1 cellular context compared by ENCODE assay signal in genomic region chr2:210591663-210592062, GRCh38.
TF ChIP-seq lines count a peak whose summit lies in the region.

No MANE protein-coding gene starts in this region.

TF ChIP-seq in HepG2, 621 proteins besides CTCF, POLR2A, EP300 and RAD21:
- TF ChIP-seq, protein P1, sequence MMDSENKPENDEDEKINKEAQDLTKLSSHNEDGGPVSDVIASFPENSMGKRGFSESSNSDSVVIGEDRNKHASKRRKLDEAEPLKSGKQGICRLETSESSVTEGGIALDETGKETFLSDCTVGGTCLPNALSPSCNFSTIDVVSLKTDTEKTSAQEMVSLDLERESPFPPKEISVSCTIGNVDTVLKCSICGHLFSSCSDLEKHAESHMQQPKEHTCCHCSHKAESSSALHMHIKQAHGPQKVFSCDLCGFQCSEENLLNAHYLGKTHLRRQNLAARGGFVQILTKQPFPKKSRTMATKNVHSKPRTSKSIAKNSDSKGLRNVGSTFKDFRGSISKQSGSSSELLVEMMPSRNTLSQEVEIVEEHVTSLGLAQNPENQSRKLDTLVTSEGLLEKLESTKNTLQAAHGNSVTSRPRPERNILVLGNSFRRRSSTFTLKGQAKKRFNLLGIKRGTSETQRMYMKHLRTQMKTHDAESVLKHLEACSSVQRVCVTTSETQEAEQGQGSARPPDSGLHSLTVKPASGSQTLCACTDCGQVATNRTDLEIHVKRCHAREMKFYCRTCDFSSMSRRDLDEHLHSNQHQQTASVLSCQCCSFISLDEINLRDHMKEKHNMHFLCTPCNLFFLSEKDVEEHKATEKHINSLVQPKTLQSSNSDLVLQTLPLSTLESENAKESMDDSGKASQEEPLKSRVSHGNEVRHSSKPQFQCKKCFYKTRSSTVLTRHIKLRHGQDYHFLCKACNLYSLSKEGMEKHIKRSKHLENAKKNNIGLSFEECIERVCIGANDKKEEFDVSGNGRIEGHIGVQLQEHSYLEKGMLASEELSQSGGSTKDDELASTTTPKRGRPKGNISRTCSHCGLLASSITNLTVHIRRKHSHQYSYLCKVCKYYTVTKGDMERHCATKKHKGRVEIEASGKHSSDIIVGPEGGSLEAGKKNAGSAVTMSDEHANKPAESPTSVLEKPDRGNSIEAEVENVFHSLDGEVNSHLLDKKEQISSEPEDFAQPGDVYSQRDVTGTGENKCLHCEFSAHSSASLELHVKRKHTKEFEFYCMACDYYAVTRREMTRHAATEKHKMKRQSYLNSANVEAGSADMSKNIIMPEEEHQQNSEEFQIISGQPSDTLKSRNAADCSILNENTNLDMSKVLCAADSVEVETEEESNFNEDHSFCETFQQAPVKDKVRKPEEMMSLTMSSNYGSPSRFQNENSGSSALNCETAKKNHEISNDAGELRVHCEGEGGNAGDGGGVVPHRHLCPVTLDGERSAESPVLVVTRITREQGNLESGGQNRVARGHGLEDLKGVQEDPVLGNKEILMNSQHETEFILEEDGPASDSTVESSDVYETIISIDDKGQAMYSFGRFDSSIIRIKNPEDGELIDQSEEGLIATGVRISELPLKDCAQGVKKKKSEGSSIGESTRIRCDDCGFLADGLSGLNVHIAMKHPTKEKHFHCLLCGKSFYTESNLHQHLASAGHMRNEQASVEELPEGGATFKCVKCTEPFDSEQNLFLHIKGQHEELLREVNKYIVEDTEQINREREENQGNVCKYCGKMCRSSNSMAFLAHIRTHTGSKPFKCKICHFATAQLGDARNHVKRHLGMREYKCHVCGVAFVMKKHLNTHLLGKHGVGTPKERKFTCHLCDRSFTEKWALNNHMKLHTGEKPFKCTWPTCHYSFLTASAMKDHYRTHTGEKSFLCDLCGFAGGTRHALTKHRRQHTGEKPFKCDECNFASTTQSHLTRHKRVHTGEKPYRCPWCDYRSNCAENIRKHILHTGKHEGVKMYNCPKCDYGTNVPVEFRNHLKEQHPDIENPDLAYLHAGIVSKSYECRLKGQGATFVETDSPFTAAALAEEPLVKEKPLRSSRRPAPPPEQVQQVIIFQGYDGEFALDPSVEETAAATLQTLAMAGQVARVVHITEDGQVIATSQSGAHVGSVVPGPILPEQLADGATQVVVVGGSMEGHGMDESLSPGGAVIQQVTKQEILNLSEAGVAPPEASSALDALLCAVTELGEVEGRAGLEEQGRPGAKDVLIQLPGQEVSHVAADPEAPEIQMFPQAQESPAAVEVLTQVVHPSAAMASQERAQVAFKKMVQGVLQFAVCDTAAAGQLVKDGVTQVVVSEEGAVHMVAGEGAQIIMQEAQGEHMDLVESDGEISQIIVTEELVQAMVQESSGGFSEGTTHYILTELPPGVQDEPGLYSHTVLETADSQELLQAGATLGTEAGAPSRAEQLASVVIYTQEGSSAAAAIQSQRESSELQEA (CRISPR knock-in tag; IDR thresholded peaks at IDR 0.05; ENCODE audit: not compliant biosample characterization): no peak
- TF ChIP-seq ZNF30 (CRISPR knock-in tag; IDR thresholded peaks at IDR 0.05): no peak
- TF ChIP-seq NFE2L2 (IDR thresholded peaks at IDR 0.05; ENCODE audit: low read length): no peak
- TF ChIP-seq SSRP1 (CRISPR knock-in tag; IDR thresholded peaks at IDR 0.05): no peak
- no peak for TF ChIP-seq SATB2 (CRISPR knock-in tag; IDR thresholded peaks at IDR 0.05)
- TF ChIP-seq CENPT (CRISPR knock-in tag; IDR thresholded peaks at IDR 0.05; ENCODE audit: low read depth): no peak
- TF ChIP-seq KMT2B (CRISPR knock-in tag; IDR thresholded peaks at IDR 0.05): no peak
- TF ChIP-seq, protein P2, sequence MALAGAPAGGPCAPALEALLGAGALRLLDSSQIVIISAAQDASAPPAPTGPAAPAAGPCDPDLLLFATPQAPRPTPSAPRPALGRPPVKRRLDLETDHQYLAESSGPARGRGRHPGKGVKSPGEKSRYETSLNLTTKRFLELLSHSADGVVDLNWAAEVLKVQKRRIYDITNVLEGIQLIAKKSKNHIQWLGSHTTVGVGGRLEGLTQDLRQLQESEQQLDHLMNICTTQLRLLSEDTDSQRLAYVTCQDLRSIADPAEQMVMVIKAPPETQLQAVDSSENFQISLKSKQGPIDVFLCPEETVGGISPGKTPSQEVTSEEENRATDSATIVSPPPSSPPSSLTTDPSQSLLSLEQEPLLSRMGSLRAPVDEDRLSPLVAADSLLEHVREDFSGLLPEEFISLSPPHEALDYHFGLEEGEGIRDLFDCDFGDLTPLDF (CRISPR knock-in tag; IDR thresholded peaks at IDR 0.05): no peak
- no peak for TF ChIP-seq ZNF605 (CRISPR knock-in tag; IDR thresholded peaks at IDR 0.05)
- TF ChIP-seq MIXL1 (CRISPR knock-in tag; IDR thresholded peaks at IDR 0.05): no peak
- no peak for TF ChIP-seq SRSF4 (IDR thresholded peaks at IDR 0.05; ENCODE audit: low read depth, low read length, poor library complexity, severe bottlenecking)
- TF ChIP-seq, protein P3, sequence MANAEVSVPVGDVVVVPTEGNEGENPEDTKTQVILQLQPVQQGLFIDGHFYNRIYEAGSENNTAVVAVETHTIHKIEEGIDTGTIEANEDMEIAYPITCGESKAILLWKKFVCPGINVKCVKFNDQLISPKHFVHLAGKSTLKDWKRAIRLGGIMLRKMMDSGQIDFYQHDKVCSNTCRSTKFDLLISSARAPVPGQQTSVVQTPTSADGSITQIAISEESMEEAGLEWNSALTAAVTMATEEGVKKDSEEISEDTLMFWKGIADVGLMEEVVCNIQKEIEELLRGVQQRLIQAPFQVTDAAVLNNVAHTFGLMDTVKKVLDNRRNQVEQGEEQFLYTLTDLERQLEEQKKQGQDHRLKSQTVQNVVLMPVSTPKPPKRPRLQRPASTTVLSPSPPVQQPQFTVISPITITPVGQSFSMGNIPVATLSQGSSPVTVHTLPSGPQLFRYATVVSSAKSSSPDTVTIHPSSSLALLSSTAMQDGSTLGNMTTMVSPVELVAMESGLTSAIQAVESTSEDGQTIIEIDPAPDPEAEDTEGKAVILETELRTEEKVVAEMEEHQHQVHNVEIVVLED (CRISPR knock-in tag; IDR thresholded peaks at IDR 0.05; ENCODE audit: borderline replicate concordance): no peak
- TF ChIP-seq ZNF484 (CRISPR knock-in tag; IDR thresholded peaks at IDR 0.05; ENCODE audit: borderline replicate concordance, low read depth): no peak
- no peak for TF ChIP-seq SMAD3 (CRISPR knock-in tag; IDR thresholded peaks at IDR 0.05)
- no peak for TF ChIP-seq ZNF343 (CRISPR knock-in tag; IDR thresholded peaks at IDR 0.05)
- TF ChIP-seq, protein P4, sequence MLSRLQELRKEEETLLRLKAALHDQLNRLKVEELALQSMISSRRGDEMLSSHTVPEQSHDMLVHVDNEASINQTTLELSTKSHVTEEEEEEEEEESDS (CRISPR knock-in tag; IDR thresholded peaks at IDR 0.05; ENCODE audit: borderline replicate concordance): no peak
- no peak for TF ChIP-seq LRRFIP1 (CRISPR knock-in tag; conservative IDR thresholded peaks at IDR 0.05)
- no peak for TF ChIP-seq ZNF512B (CRISPR knock-in tag; IDR thresholded peaks at IDR 0.05; ENCODE audit: borderline replicate concordance)
- no peak for TF ChIP-seq RXRB (CRISPR knock-in tag; IDR thresholded peaks at IDR 0.05; ENCODE audit: borderline replicate concordance)
TF ChIP-seq in HepG2: peak in this region for 0.
